ENCODE assay signal across 1 cellular context in genomic region chr18:415627-416612, GRCh38.
TF ChIP-seq lines count a peak whose summit lies in the region.

No MANE protein-coding gene starts in this region.

TF ChIP-seq in HEK293, 187 proteins besides CTCF, POLR2A, EP300 and RAD21 (continued from another document):
- peak; percentile 87 for TF ChIP-seq ZNF677 (tag by site-specific recombination; IDR thresholded peaks at IDR 0.05)
